ENCODE assay signal across 7 cellular contexts in genomic region chr11:33258631-33259184, GRCh38. TPM values are rescaled to one million over a fixed set of nuclear protein-coding genes. Genes with fewer than 3 reads are reported as not detected.
DNase-seq lines count a peak whose midpoint lies in the region; ATAC-seq and TF ChIP-seq lines count a peak whose summit lies in the region.

No MANE protein-coding gene starts in this region.

- ATAC-seq in GM18511 (IDR thresholded peaks at IDR 0.05; ENCODE audit: unreplicated experiment) (peak; percentile 12), HG02763 (IDR thresholded peaks at IDR 0.05; ENCODE audit: unreplicated experiment) (peak; percentile 18), lung (ENCODE audit: insufficient read depth, low FRiP score) (no peak)

- H3K27ac Mint-ChIP-seq in type B pancreatic cell, result peak overlapping the region; percentile 95

- peak overlapping the region; percentile 85 for H3K27ac ChIP-seq in OCI-LY7 (ENCODE audit: low read depth, low read length, poor library complexity, severe bottlenecking)
- peak overlapping the region; percentile 100 for H3K27ac ChIP-seq in lung (ENCODE audit: low read depth in 1 of 2, low read length in 1 of 2)

- no peaks in the 10 kb centered on the region for H3K9me3 Mint-ChIP-seq in type B pancreatic cell

- intact Hi-C loops in OCI-LY7 (cut with micrococcal nuclease; ENCODE audit: unreplicated experiment), result loop anchor here (1.0 to 5.0 kb wide), 5 partner anchors 69 to 479 kb away; partner anchors contain the start of genes CD59, CSTF3 and KIAA1549L

- H3K9me3 ChIP-seq in OCI-LY7 (ENCODE audit: low read length) (no peaks in the 10 kb centered on the region; the same call in 1 of the 2 replicates), lung (ENCODE audit: control insufficient read depth in 2 of 2, insufficient read depth in 1 of 2, low read length in 1 of 2) (no peaks in the 10 kb centered on the region)

- CTCF ChIA-PET in OCI-LY7 (lab: Charles Lee; ENCODE audit: unreplicated experiment), result no interaction called here

- H3K27me3 Mint-ChIP-seq in type B pancreatic cell, result no peaks in the 10 kb centered on the region

- DNase-seq in OCI-LY7 (ENCODE audit: low spot score) (peak; percentile 61), choroid plexus epithelial cell (ENCODE audit: low read depth) (peak; percentile 73), lung (ENCODE audit: low spot score) (no peak), type B pancreatic cell (ENCODE audit: extremely low spot score, unreplicated experiment) (no peak), cerebellar nuclear complex (lab: John Stamatoyannopoulos, UW) (no peak)

- peaks cover 26% of the 10 kb centered on the region for H3K4me1 Mint-ChIP-seq in type B pancreatic cell (ENCODE audit: unreplicated experiment)

- peaks cover 26% of the 10 kb centered on the region for H4K20me1 ChIP-seq in OCI-LY7 (ENCODE audit: insufficient read depth, low read length)

- 0 to 1% methylated on average over 14 of the region's 14 CpGs for WGBS in lung, 2 donors

- peak overlapping the region; percentile 90 for H3K4me2 ChIP-seq in OCI-LY7 (ENCODE audit: low read length)

- H3K27me3 ChIP-seq in lung (ENCODE audit: control insufficient read depth, insufficient read depth), result no peaks in the 10 kb centered on the region

- H3K79me2 ChIP-seq in OCI-LY7 (ENCODE audit: insufficient read depth, low read depth, low read length), result peaks cover 52% of the 10 kb centered on the region

- TF ChIP-seq CTCF in OCI-LY7 (conservative IDR thresholded peaks at IDR 0.05; ENCODE audit: low read length), result no peak; the same call in 1 of the 2 replicates
- TF ChIP-seq CTCF in choroid plexus epithelial cell (conservative IDR thresholded peaks at IDR 0.05; ENCODE audit: low read depth, low read length), result no peak
- TF ChIP-seq CTCF in lung (IDR thresholded peaks at IDR 0.05; ENCODE audit: control extremely low read depth, extremely low read depth), result no peak
- TF ChIP-seq CTCF in type B pancreatic cell (conservative IDR thresholded peaks at IDR 0.05), result peak; percentile 19

- no peaks in the 10 kb centered on the region for H3K36me3 Mint-ChIP-seq in type B pancreatic cell

- POLR2A ChIA-PET in OCI-LY7 (lab: Charles Lee), result interaction anchor here (0.5 to 0.7 kb wide), 2 partner anchors 79 to 370 kb away, joined by 3 to 5 read pairs; no protein-coding TSS in a partner anchor

- H3K9me2 ChIP-seq in OCI-LY7 (ENCODE audit: insufficient read depth, low read length), result no peaks in the 10 kb centered on the region

- H2AFZ ChIP-seq in OCI-LY7 (ENCODE audit: low read length), result peak overlapping the region; percentile 71; the same call in 1 of the 2 replicates

- H3K4me3 Mint-ChIP-seq in type B pancreatic cell, result peak overlapping the region; percentile 95

- peak overlapping the region; percentile 83 for H3K4me3 ChIP-seq in OCI-LY7 (ENCODE audit: low read depth, low read length, poor library complexity, severe bottlenecking)
- peak overlapping the region; percentile 91 for H3K4me3 ChIP-seq in choroid plexus epithelial cell (ENCODE audit: low read depth, low read length)
- H3K4me3 ChIP-seq in lung, result peak overlapping the region; percentile 98

- H3K36me3 ChIP-seq in OCI-LY7 (ENCODE audit: insufficient read depth, low read length) (no peaks in the 10 kb centered on the region), lung (ENCODE audit: control insufficient read depth in 2 of 2, insufficient read depth in 2 of 2, low read length in 2 of 2) (no peaks in the 10 kb centered on the region)

- BruUV-seq in OCI-LY7 (replicated peaks; lab: Mats Ljungman, UMichigan), result no TSS peak

- H3K4me1 ChIP-seq in OCI-LY7 (ENCODE audit: insufficient read depth, low read length, poor library complexity, severe bottlenecking), result peaks cover 31% of the 10 kb centered on the region
- peaks cover 6 to 21% of the 10 kb centered on the region in 2 donors for H3K4me1 ChIP-seq in lung (ENCODE audit: control insufficient read depth in 2 of 2, insufficient read depth in 2 of 2, low read length in 2 of 2)

RNA-seq across cellular contexts. Expression of gene HIPK3, which starts 1.5 kb away (rescaled TPM):
- 15.2 and 19.0 TPM in 2 replicates for total RNA-seq in OCI-LY7 (2014; rRNA removed; shearing (Covaris generic))
- total RNA-seq in OCI-LY7 (2022) (28.4 and 29.0 TPM in 2 replicates), lung (100 to 1,000 TPM; 115 to 189 TPM), type B pancreatic cell (ENCODE audit: low replicate concordance) (63.9 and 75.3 TPM in 2 replicates)
- polyA plus RNA-seq in lung, result 10 to 100 TPM; 17.9 to 28.1 TPM

Comparison
In these comparisons a context has a peak if more than half of its experiments do, and no peak if none do; other contexts are left out.
1. DNase-seq: peak in OCI-LY7 (single experiment) and choroid plexus epithelial cell (single experiment); none in lung (single experiment), type B pancreatic cell (single experiment) and cerebellar nuclear complex (0 of 2).
2. Peak in every context shown above with its lines, with median percentiles within 50 percentile points of each other: H3K4me3 ChIP-seq.